Comparison of ENCODE assay signal across 2 cellular contexts in the genomic region with DNA sequence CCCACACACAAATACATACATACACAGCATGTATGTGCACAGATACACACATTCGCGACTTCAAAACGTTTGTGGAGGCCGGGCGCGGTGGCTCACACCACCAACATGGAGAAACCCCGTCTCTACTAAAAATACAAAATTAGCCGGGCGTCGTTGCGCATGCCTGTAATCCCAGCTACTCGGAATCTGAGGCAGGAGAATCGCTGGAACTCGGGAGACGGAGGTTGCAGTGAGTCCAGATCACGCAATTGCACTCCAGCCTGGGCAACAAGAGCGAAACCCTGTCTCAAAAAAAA. TPM values are rescaled to one million over a fixed set of nuclear protein-coding genes. Genes with fewer than 3 reads are reported as not detected.
"Had no signal": no experiment of that assay in that cellular context is flagged by ENCODE, and none has a peak within 500 bp of the region (broad histone marks: within the 10 kb centered on the region; RNA-seq: fewer than 3 reads in every experiment).

No MANE protein-coding gene starts in this region.

RNA-seq across cellular contexts. Expression of a gene that starts 55.6 kb away (rescaled TPM):
- total RNA-seq: epithelial cell of proximal tubule had no signal
- polyA plus RNA-seq: neural cell had no signal
